35 cellular contexts compared by ENCODE assay signal in the genomic region with DNA sequence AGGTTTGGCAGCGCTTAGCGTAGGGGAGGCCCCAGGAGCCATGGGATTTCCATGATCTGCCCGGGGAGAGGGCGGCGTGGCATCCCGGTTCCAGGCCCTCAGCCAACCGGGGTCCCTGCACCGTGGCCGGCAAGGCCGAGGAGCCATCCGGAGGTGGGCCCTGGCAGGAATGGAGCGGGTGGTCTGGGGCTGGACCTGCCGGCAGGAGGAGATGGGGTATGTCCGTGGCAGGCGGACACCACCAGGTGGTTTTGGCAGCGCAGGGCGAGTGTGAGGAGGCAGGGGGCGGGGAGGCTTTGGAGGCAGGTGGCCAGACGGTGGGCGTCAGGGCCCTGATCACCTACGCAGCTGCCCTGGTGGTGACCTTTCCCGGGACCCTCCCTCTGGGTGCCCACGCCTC. TPM values are rescaled to one million over a fixed set of nuclear protein-coding genes. Genes with fewer than 3 reads are reported as not detected.
"Had no signal": no experiment of that assay in that cellular context is flagged by ENCODE, and none has a peak within 500 bp of the region (broad histone marks: within the 10 kb centered on the region; RNA-seq: fewer than 3 reads in every experiment).

No MANE protein-coding gene starts in this region.

- ATAC-seq: activated CD8-positive, alpha-beta memory T cell treated with anti-CD3 and anti-CD28 coated beads, Interleukin-2, amount 10 ng/mL, durations not matched to agents 7 days and 5 days; activated naive CD8-positive, alpha-beta T cell treated with anti-CD3 and anti-CD28 coated beads, Interleukin-2, amount 50 U/mL, for 24 hours; PC-3 had no signal

- H3K27ac ChIP-seq: RWPE1, WERI-Rb-1 had no signal

- FAIRE-seq: bronchial epithelial cell, RCC 7860 had no signal

- DNase-seq: activated CD4-positive, alpha-beta memory T cell treated with anti-CD3 and anti-CD28 coated beads, Interleukin-2, amount 10 ng/mL, durations not matched to agents 7 days and 5 days; activated CD4-positive, alpha-beta T cell treated with anti-CD3 and anti-CD28 coated beads for 1 hour; activated CD4-positive, alpha-beta T cell treated with anti-CD3 and anti-CD28 coated beads for 48 hours; activated CD4-positive, CD25-positive, alpha-beta regulatory T cell; activated CD8-positive, alpha-beta memory T cell treated with anti-CD3 and anti-CD28 coated beads for 24 hours; activated CD8-positive, alpha-beta memory T cell treated with anti-CD3 and anti-CD28 coated beads, Interleukin-2, amount 10 ng/mL, durations not matched to agents 7 days and 5 days; activated CD8-positive, alpha-beta memory T cell treated with anti-CD3 and anti-CD28 coated beads, Interleukin-2, amount 50 U/mL, for 48 hours; activated effector memory CD4-positive, alpha-beta T cell treated with Interleukin-2 at 50 U/mL for 16 hours; activated naive CD4-positive, alpha-beta T cell treated with anti-CD3 and anti-CD28 coated beads, Interleukin-2, amount 10 ng/mL, durations not matched to agents 7 days and 5 days; activated naive CD8-positive, alpha-beta T cell treated with anti-CD3 and anti-CD28 coated beads, Interleukin-2, amount 50 U/mL, for 24 hours; activated T-cell treated with anti-CD3 and anti-CD28 coated beads, Interleukin-2, amount 50 U/mL, for 48 hours; anterior cingulate cortex; caudate nucleus; Kasumi-1; KG1; MM.1S; MV-4-11; NCI-H1092; NCI-H1436 treated with DMSO at 0.1 percent for 48 hours; NCI-H1694 treated with DMSO at 0.1 percent for 48 hours; NCI-H2029; NCI-H345; NCI-H526; NCI-H748 treated with DMSO at 0.1 percent for 48 hours; NK-92 treated with Interleukin-12 subunit alpha and Interleukin-12 subunit beta, amount 100 ng/mL, for 24 hours; PC-3; Right ventricle myocardium superior; T1000; WERI-Rb-1 had no signal

RNA-seq across cellular contexts. Expression of gene GABRD, which starts 41.4 kb away (rescaled TPM):
- total RNA-seq: activated CD4-positive, alpha-beta memory T cell treated with anti-CD3 and anti-CD28 coated beads, Interleukin-2, amount 10 ng/mL, durations not matched to agents 7 days and 5 days; activated CD8-positive, alpha-beta memory T cell treated with anti-CD3 and anti-CD28 coated beads, Interleukin-2, amount 10 ng/mL, durations not matched to agents 7 days and 5 days; bronchial epithelial cell; NCI-H460; PC-3; T-helper 1 cell treated with Interleukin-12 subunit alpha and Interleukin-12 subunit beta and Interleukin-4 antibody, amounts not matched to agents 30 ng/mL and 1 ng/mL, for 36 hours; T-helper 2 cell treated with Interferon-gamma antibody and Interleukin-4, amounts not matched to agents 100 ng/mL and 5 ng/mL, for 36 hours had no signal

RNA-seq across cellular contexts. Expression of gene CFAP74, which starts 56.9 kb away (rescaled TPM):
- total RNA-seq: activated CD4-positive, alpha-beta memory T cell treated with anti-CD3 and anti-CD28 coated beads, Interleukin-2, amount 10 ng/mL, durations not matched to agents 7 days and 5 days; activated CD8-positive, alpha-beta memory T cell treated with anti-CD3 and anti-CD28 coated beads, Interleukin-2, amount 10 ng/mL, durations not matched to agents 7 days and 5 days; bronchial epithelial cell; NCI-H460; PC-3; Right ventricle myocardium superior; T-helper 1 cell treated with Interleukin-12 subunit alpha and Interleukin-12 subunit beta and Interleukin-4 antibody, amounts not matched to agents 30 ng/mL and 1 ng/mL, for 36 hours; T-helper 2 cell treated with Interferon-gamma antibody and Interleukin-4, amounts not matched to agents 100 ng/mL and 5 ng/mL, for 36 hours had no signal
